ENCODE assay signal across 1 cellular context in the genomic region with DNA sequence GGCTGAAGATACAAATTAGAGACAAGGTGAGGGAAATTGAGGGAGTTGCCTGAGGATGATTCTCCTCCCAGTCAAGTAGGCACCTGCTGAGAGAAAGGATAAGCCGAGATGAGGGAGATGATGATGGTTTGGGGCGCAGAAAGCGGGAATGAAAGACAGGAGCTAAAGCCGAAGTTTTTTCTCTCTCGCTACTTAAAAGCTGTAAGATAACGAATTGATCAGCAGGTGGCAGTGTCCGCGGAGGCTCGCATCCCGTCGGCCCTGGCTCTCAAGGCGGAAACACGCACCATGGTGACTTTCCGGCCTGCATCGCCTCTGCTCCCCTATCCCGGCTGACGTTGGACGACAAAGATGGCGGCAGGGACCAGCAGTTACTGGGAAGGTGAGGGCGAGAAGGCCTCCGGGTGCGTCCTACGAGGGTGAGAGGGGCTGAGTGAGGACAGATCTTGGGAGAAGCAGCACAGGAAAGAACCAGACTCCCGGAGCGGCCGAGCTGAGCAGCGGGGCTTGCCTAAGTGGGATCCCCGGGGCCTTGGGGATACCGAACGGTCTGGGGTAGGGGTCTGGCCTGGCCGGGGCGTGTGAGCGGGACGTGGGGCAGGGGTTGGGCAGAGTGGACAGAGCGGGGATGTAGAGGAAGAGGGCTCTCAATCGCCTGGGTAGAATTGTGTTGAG.
TF ChIP-seq lines count a peak whose summit lies in the region.

A gene (plus strand): TSS at position 326 of the 675 bp plus-strand sequence. CDS start 26 bp downstream, at position 352.

TF ChIP-seq in HCT116, 20 proteins besides CTCF, POLR2A, EP300 and RAD21 (continued from another document):
- TF ChIP-seq, protein P1, sequence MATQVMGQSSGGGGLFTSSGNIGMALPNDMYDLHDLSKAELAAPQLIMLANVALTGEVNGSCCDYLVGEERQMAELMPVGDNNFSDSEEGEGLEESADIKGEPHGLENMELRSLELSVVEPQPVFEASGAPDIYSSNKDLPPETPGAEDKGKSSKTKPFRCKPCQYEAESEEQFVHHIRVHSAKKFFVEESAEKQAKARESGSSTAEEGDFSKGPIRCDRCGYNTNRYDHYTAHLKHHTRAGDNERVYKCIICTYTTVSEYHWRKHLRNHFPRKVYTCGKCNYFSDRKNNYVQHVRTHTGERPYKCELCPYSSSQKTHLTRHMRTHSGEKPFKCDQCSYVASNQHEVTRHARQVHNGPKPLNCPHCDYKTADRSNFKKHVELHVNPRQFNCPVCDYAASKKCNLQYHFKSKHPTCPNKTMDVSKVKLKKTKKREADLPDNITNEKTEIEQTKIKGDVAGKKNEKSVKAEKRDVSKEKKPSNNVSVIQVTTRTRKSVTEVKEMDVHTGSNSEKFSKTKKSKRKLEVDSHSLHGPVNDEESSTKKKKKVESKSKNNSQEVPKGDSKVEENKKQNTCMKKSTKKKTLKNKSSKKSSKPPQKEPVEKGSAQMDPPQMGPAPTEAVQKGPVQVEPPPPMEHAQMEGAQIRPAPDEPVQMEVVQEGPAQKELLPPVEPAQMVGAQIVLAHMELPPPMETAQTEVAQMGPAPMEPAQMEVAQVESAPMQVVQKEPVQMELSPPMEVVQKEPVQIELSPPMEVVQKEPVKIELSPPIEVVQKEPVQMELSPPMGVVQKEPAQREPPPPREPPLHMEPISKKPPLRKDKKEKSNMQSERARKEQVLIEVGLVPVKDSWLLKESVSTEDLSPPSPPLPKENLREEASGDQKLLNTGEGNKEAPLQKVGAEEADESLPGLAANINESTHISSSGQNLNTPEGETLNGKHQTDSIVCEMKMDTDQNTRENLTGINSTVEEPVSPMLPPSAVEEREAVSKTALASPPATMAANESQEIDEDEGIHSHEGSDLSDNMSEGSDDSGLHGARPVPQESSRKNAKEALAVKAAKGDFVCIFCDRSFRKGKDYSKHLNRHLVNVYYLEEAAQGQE (IDR thresholded peaks at IDR 0.05; ENCODE audit: low read depth) = no peak
